In genomic region chr4:97159625-97160024, GRCh38 we compare ENCODE assay signal across 20 cellular contexts.
DNase-seq lines count a peak whose midpoint lies in the region; ATAC-seq, FAIRE-seq and TF ChIP-seq lines count a peak whose summit lies in the region.
"Had no signal": no experiment of that assay in that cellular context is flagged by ENCODE, and none has a peak within 500 bp of the region (broad histone marks: within the 10 kb centered on the region; RNA-seq: fewer than 3 reads in every experiment).

No MANE protein-coding gene starts in this region.

- no peak for TF ChIP-seq POLR2A in HepG2 (IDR thresholded peaks at IDR 0.05; ENCODE audit: insufficient read depth in 1 of 2, low read depth in 2 of 2, low read length in 2 of 2)
- TF ChIP-seq POLR2A in right lobe of liver (IDR thresholded peaks at IDR 0.05), result no peak
- no peak for TF ChIP-seq POLR2A in prostate gland (IDR thresholded peaks at IDR 0.05)

- CTCF ChIA-PET in HepG2 (lab: Yijun Ruan, JAX; ENCODE audit: low intra/inter-chr PET ratio, low total read pairs), result no interaction called here

- H3K27me3 ChIP-seq in HepG2 (ENCODE audit: control insufficient read depth in 1 of 2, insufficient read depth in 2 of 2, low read length in 2 of 2) (no peaks in the 10 kb centered on the region), right lobe of liver (no peaks in the 10 kb centered on the region), prostate gland (replicated peaks; ENCODE audit: insufficient read depth) (no peaks in the 10 kb centered on the region), left lung (no peaks in the 10 kb centered on the region)
- H3K27me3 ChIP-seq: BLaER1 had no signal

- DNase-seq in HepG2 (ENCODE audit: low spot score) (no peak), right lobe of liver (no peak), left colon (peak in 1 of 2 donors; percentile 33), prostate gland (ENCODE audit: low spot score) (peak; percentile 11), GM03348 (ENCODE audit: low spot score) (no peak), left lung (no peak)
- DNase-seq in activated effector memory CD4-positive, alpha-beta T cell treated with Interleukin-2 at 50 U/mL for 16 hours, result no peak
- DNase-seq: 8988T; CD4-positive, alpha-beta memory T cell; DMS153; DMS79; GF-D8; GM23248; HFFc6; IMR-90 had no signal

- intact Hi-C loops in HepG2 (cut with micrococcal nuclease; ENCODE audit: unreplicated experiment), result no loop called here
- intact Hi-C loops in right lobe of liver (cut with DNase I), result no loop called here
- intact Hi-C loops in left colon (cut with DNase I, micrococcal nuclease), result no loop called here
- intact Hi-C loops in prostate gland (cut with DNase I), result loop anchor here (10.0 kb wide), 1 partner anchor 2005 kb away; no protein-coding TSS in a partner anchor
- intact Hi-C loops in left lung (cut with DNase I), result no loop called here

- no peak overlapping the region for H2AFZ ChIP-seq in HepG2 (ENCODE audit: low read length)
- H2AFZ ChIP-seq: GM23248 had no signal

- H3K79me2 ChIP-seq in HepG2 (ENCODE audit: insufficient read depth, low read length), result no peaks in the 10 kb centered on the region

- in situ Hi-C loops in HepG2 (cut with HindIII; ENCODE audit: extremely low pct_ligation_motif_present, low pct_unique_long_range_greater_than_20kb), result loop anchor here (25.0 kb wide), 1 partner anchor 1997 kb away; no protein-coding TSS in a partner anchor

- ATAC-seq in HepG2 (no peak), right lobe of liver (no peak), left colon (peak; percentile 99), left lung (no peak)
- ATAC-seq: GM12878 had no signal

- no peak overlapping the region for H3K9ac ChIP-seq in HepG2 (ENCODE audit: insufficient read depth, low read depth, low read length)
- H3K9ac ChIP-seq: BLaER1, GM23248 had no signal

- H3K36me3 ChIP-seq in HepG2 (replicated peaks in 1 of 2; ENCODE audit: control insufficient read depth in 1 of 2, insufficient read depth in 2 of 2, low read length in 2 of 2) (no peaks in the 10 kb centered on the region), right lobe of liver (no peaks in the 10 kb centered on the region), prostate gland (no peaks in the 10 kb centered on the region), left lung (no peaks in the 10 kb centered on the region)
- H3K36me3 ChIP-seq: BLaER1, HAP-1 had no signal

- no peak for FAIRE-seq in HepG2 (lab: Jason Lieb, UNC)
- FAIRE-seq: GM12878, GM19239 had no signal

- no TSS peak for BruUV-seq in HepG2 (replicated peaks; lab: Mats Ljungman, UMichigan)

- TF ChIP-seq CTCF in HepG2 (CRISPR knock-in tag; IDR thresholded peaks at IDR 0.05) (no peak), right lobe of liver (IDR thresholded peaks at IDR 0.05) (no peak), prostate gland (IDR thresholded peaks at IDR 0.05) (no peak), left lung (IDR thresholded peaks at IDR 0.05) (no peak)

- H3K9me3 ChIP-seq in HepG2 (ENCODE audit: low read length) (peaks cover 20% of the 10 kb centered on the region), right lobe of liver (no peaks in the 10 kb centered on the region), prostate gland (no peaks in the 10 kb centered on the region), left lung (peaks cover 0 to 15% of the 10 kb centered on the region in 2 donors)
- H3K9me3 ChIP-seq: BLaER1, HAP-1 had no signal

- TF ChIP-seq RAD21 in HepG2 (CRISPR knock-in tag; IDR thresholded peaks at IDR 0.05), result no peak

- H3K27ac ChIP-seq in HepG2 (ENCODE audit: extremely low read length, insufficient read depth, low read length) (no peak overlapping the region), right lobe of liver (no peak overlapping the region), prostate gland (peak overlapping the region; percentile 29 to 33), left lung (no peak overlapping the region)
- H3K27ac ChIP-seq: BLaER1, GM23248, HL-60 had no signal

- H3K4me1 ChIP-seq in HepG2 (ENCODE audit: insufficient read depth, low read length) (no peaks in the 10 kb centered on the region), right lobe of liver (no peaks in the 10 kb centered on the region), prostate gland (replicated peaks) (no peaks in the 10 kb centered on the region), left lung (no peaks in the 10 kb centered on the region)
- H3K4me1 ChIP-seq: BLaER1, HAP-1 had no signal

- H3K4me2 ChIP-seq in HepG2 (ENCODE audit: low read depth, low read length), result no peak overlapping the region
- H3K4me2 ChIP-seq: BLaER1 had no signal

- H3K4me3 ChIP-seq in HepG2 (replicated peaks in 1 of 3; ENCODE audit: insufficient read depth in 1 of 3, low read depth in 2 of 3, low read length in 3 of 3), result no peak overlapping the region
- no peak overlapping the region for H3K4me3 ChIP-seq in right lobe of liver
- no peak overlapping the region for H3K4me3 ChIP-seq in prostate gland
- H3K4me3 ChIP-seq in left lung, result no peak overlapping the region
- H3K4me3 ChIP-seq: BLaER1, GM12878, GM23248, HAP-1 had no signal

- POLR2A ChIA-PET in HepG2 (lab: Yijun Ruan, JAX), result no interaction called here

- 0% methylated on average over 1 of the region's 1 CpG for WGBS in HepG2 (ENCODE audit: low lambda C conversion rate)
- WGBS in right lobe of liver (ENCODE audit: insufficient coverage, low coverage, low lambda C conversion rate, missing lambda C conversion rate), result 40% methylated on average over 1 of the region's 1 CpG
- WGBS in prostate gland, result 41% methylated on average over 1 of the region's 1 CpG

- TF ChIP-seq EP300 in HepG2 (IDR thresholded peaks at IDR 0.05; ENCODE audit: low read depth in 2 of 2, low read length in 2 of 2) (no peak), HepG2 (CRISPR knock-in tag; IDR thresholded peaks at IDR 0.05; ENCODE audit: borderline replicate concordance) (no peak)

- H4K20me1 ChIP-seq in HepG2 (ENCODE audit: insufficient read depth, low read length), result no peaks in the 10 kb centered on the region
- H4K20me1 ChIP-seq: BLaER1 had no signal

TF ChIP-seq in HepG2, 621 proteins besides CTCF, POLR2A, EP300 and RAD21:
- 0 out of 2 replicates have a peak, but pooled peaks have one; percentile 3 for TF ChIP-seq CREB1 (IDR thresholded peaks at IDR 0.05)
- TF ChIP-seq CREB1 (CRISPR knock-in tag; IDR thresholded peaks at IDR 0.05), result no peak
- no peak for TF ChIP-seq ZNF605 (CRISPR knock-in tag; IDR thresholded peaks at IDR 0.05)
- no peak for TF ChIP-seq TMF1 (CRISPR knock-in tag; IDR thresholded peaks at IDR 0.05; ENCODE audit: low read depth)
- TF ChIP-seq ZNF276 (CRISPR knock-in tag; IDR thresholded peaks at IDR 0.05; ENCODE audit: low read depth), result no peak
- no peak for TF ChIP-seq RERE (CRISPR knock-in tag; IDR thresholded peaks at IDR 0.05; ENCODE audit: low read depth)
- TF ChIP-seq KAT7 (CRISPR knock-in tag; IDR thresholded peaks at IDR 0.05; ENCODE audit: borderline replicate concordance), result no peak
TF ChIP-seq in HepG2: peak in this region for 1.

Comparison
In these comparisons a context has a peak if more than half of its experiments do, and no peak if none do; other contexts are left out.
1. H3K27ac ChIP-seq: peak in prostate gland (2 of 2); none in HepG2 (single experiment), right lobe of liver (0 of 3) and left lung (0 of 2).